In the genomic region with DNA sequence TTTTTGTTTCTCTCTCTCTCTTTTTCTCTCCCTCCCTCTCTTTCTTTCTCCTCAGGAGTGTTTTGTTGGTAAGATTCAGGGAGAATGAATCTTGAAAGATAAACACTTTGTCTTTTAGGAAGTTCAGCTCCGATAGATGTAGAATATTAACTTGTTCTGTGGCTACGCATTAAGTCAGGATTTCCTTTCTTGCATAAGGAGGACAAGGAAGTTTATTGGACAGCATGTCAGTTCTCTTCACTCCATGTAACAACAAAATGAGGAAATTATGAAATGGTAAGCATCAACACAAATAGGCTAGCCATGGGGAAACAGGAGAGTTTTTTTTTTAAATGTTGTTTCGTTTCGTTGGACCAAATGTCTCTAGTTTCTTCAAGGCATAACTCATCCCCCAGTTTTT, we compare ENCODE assay signal across 6 cellular contexts. TPM values are rescaled to one million over a fixed set of nuclear protein-coding genes. Genes with fewer than 3 reads are reported as not detected.
"Had no signal": no experiment of that assay in that cellular context is flagged by ENCODE, and none has a peak within 500 bp of the region (broad histone marks: within the 10 kb centered on the region; RNA-seq: fewer than 3 reads in every experiment).

A gene with protein sequence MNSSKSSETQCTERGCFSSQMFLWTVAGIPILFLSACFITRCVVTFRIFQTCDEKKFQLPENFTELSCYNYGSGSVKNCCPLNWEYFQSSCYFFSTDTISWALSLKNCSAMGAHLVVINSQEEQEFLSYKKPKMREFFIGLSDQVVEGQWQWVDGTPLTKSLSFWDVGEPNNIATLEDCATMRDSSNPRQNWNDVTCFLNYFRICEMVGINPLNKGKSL (minus strand): TSS at position 90 of the 400 bp plus-strand sequence. CDS start 108 bp downstream, outside the sequence.

RNA-seq across cellular contexts. Expression of the gene that starts here (rescaled TPM):
- total RNA-seq: activated CD4-positive, alpha-beta memory T cell treated with anti-CD3 and anti-CD28 coated beads, Interleukin-2, amount 10 ng/mL, durations not matched to agents 7 days and 5 days; activated CD4-positive, alpha-beta T cell treated with anti-CD3 and anti-CD28 coated beads for 36 hours; activated naive CD8-positive, alpha-beta T cell treated with anti-CD3 and anti-CD28 coated beads, Interleukin-2, amount 10 ng/mL, durations not matched to agents 7 days and 5 days; cerebellum; mammary epithelial cell; T-cell had no signal
- polyA plus RNA-seq: mammary epithelial cell had no signal
